1 cellular context compared by ENCODE assay signal in genomic region chr14:67199016-67199415, GRCh38.
TF ChIP-seq lines count a peak whose summit lies in the region.

No MANE protein-coding gene starts in this region.

TF ChIP-seq in IMR-90, 13 proteins besides CTCF, POLR2A, EP300 and RAD21 (continued from another document):
- TF ChIP-seq USF2 (IDR thresholded peaks at IDR 0.05; ENCODE audit: low read depth, low read length) (no peak), MAZ (IDR thresholded peaks at IDR 0.05; ENCODE audit: borderline replicate concordance, low read depth, low read length) (no peak), NFE2L2 (IDR thresholded peaks at IDR 0.05; ENCODE audit: low read depth, low read length) (no peak), MXI1 (IDR thresholded peaks at IDR 0.05; ENCODE audit: borderline replicate concordance, low read depth, low read length) (no peak)
- TF ChIP-seq, protein P1, sequence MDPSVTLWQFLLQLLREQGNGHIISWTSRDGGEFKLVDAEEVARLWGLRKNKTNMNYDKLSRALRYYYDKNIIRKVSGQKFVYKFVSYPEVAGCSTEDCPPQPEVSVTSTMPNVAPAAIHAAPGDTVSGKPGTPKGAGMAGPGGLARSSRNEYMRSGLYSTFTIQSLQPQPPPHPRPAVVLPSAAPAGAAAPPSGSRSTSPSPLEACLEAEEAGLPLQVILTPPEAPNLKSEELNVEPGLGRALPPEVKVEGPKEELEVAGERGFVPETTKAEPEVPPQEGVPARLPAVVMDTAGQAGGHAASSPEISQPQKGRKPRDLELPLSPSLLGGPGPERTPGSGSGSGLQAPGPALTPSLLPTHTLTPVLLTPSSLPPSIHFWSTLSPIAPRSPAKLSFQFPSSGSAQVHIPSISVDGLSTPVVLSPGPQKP (IDR thresholded peaks at IDR 0.05; ENCODE audit: borderline replicate concordance, low read depth, low read length) = no peak
TF ChIP-seq in IMR-90: peak in this region for 0.
